In genomic region chr6:154815938-154816820, GRCh38 we compare ENCODE assay signal across 1 cellular context.
TF ChIP-seq lines count a peak whose summit lies in the region.

No MANE protein-coding gene starts in this region.

TF ChIP-seq in IMR-90, 13 proteins besides CTCF, POLR2A, EP300 and RAD21:
- TF ChIP-seq BHLHE40 (IDR thresholded peaks at IDR 0.05; ENCODE audit: low read depth, low read length): no peak; the same call in 1 of the 2 replicates
- no peak for TF ChIP-seq SMC3 (IDR thresholded peaks at IDR 0.05; ENCODE audit: low read depth, low read length)
- TF ChIP-seq CHD1 (IDR thresholded peaks at IDR 0.05; ENCODE audit: low read depth, low read length): no peak
- no peak for TF ChIP-seq MAFK (IDR thresholded peaks at IDR 0.05; ENCODE audit: low read depth, low read length)
- TF ChIP-seq CEBPB (IDR thresholded peaks at IDR 0.05; ENCODE audit: low read depth, low read length): no peak
- TF ChIP-seq RFX5 (IDR thresholded peaks at IDR 0.05; ENCODE audit: low read depth, low read length): no peak
- TF ChIP-seq MXI1 (IDR thresholded peaks at IDR 0.05; ENCODE audit: borderline replicate concordance, low read depth, low read length): no peak
- TF ChIP-seq NFE2L2 (IDR thresholded peaks at IDR 0.05; ENCODE audit: low read depth, low read length): no peak
- no peak for TF ChIP-seq FOS (IDR thresholded peaks at IDR 0.05; ENCODE audit: low read depth, low read length)
- no peak for TF ChIP-seq USF2 (IDR thresholded peaks at IDR 0.05; ENCODE audit: low read depth, low read length)
- TF ChIP-seq ELK1 (IDR thresholded peaks at IDR 0.05; ENCODE audit: borderline replicate concordance, low read depth, low read length): no peak
- TF ChIP-seq RCOR1 (IDR thresholded peaks at IDR 0.05; ENCODE audit: insufficient replicate concordance, low read length): no peak
- no peak for TF ChIP-seq MAZ (IDR thresholded peaks at IDR 0.05; ENCODE audit: borderline replicate concordance, low read depth, low read length)
TF ChIP-seq in IMR-90: peak in this region for 0.
